ENCODE assay signal across 24 cellular contexts in genomic region chr14:95871531-95871930, GRCh38. TPM values are rescaled to one million over a fixed set of nuclear protein-coding genes. Genes with fewer than 3 reads are reported as not detected.
DNase-seq lines count a peak whose midpoint lies in the region; ATAC-seq and TF ChIP-seq lines count a peak whose summit lies in the region.
"Had no signal": no experiment of that assay in that cellular context is flagged by ENCODE, and none has a peak within 500 bp of the region (broad histone marks: within the 10 kb centered on the region; RNA-seq: fewer than 3 reads in every experiment).

No MANE protein-coding gene starts in this region.

- peaks cover 16 to 22% (median 19%) of the 10 kb centered on the region in 3 donors for H3K27me3 Mint-ChIP-seq in CD14-positive monocyte (ENCODE audit: low read depth in 3 of 3)

- H3K9me3 Mint-ChIP-seq in CD14-positive monocyte: peaks cover 0 to 2% (median 0%) of the 10 kb centered on the region in 7 donors
- H3K9me3 Mint-ChIP-seq: activated CD4-positive, alpha-beta T cell treated with anti-CD3 and anti-CD28 coated beads, Interleukin-2, amount 10 ng/mL, durations not matched to agents 7 days and 5 days; activated T-cell treated with anti-CD3 and anti-CD28 coated beads, Interleukin-2, amount 50 U/mL, for 4 hours; dendritic cell treated with granulocyte-macrophage colony-stimulating factor and Interleukin-4, amounts not matched to agents 40 ng/mL and 50 ng/mL, for 4 days; HFFc6; nephron progenitor cell had no signal

- H3K27ac Mint-ChIP-seq in CD14-positive monocyte: peak overlapping the region in 1 of 7 donors; percentile 28
- H3K27ac Mint-ChIP-seq: activated CD4-positive, alpha-beta T cell treated with anti-CD3 and anti-CD28 coated beads, Interleukin-2, amount 10 ng/mL, durations not matched to agents 7 days and 5 days; dendritic cell treated with granulocyte-macrophage colony-stimulating factor and Interleukin-4, amounts not matched to agents 40 ng/mL and 50 ng/mL, for 4 days; HFFc6; nephron progenitor cell had no signal

- no peaks in the 10 kb centered on the region for H3K36me3 Mint-ChIP-seq in CD14-positive monocyte

- no peak for ATAC-seq in HG03039 (IDR thresholded peaks at IDR 0.05; ENCODE audit: unreplicated experiment)
- ATAC-seq: activated T-cell treated with anti-CD3 and anti-CD28 coated beads, Interleukin-2, amount 50 U/mL, for 4 hours; foreskin keratinocyte; GM12878 had no signal

- H3K4me3 Mint-ChIP-seq in CD14-positive monocyte: no peak overlapping the region
- H3K4me3 Mint-ChIP-seq: activated CD4-positive, alpha-beta T cell treated with anti-CD3 and anti-CD28 coated beads, Interleukin-2, amount 10 ng/mL, durations not matched to agents 7 days and 5 days; activated T-cell treated with anti-CD3 and anti-CD28 coated beads, Interleukin-2, amount 50 U/mL, for 4 hours; dendritic cell treated with granulocyte-macrophage colony-stimulating factor and Interleukin-4, amounts not matched to agents 40 ng/mL and 50 ng/mL, for 4 days; HFFc6; nephron progenitor cell had no signal

- no peak for TF ChIP-seq CTCF in CD14-positive monocyte (IDR thresholded peaks at IDR 0.05)

- no peaks in the 10 kb centered on the region for H3K4me1 Mint-ChIP-seq in CD14-positive monocyte
- H3K4me1 Mint-ChIP-seq: activated CD4-positive, alpha-beta T cell treated with anti-CD3 and anti-CD28 coated beads, Interleukin-2, amount 10 ng/mL, durations not matched to agents 7 days and 5 days; nephron progenitor cell had no signal

- intact Hi-C loops in CD14-positive monocyte (cut with micrococcal nuclease): no loop called here

- peak; percentile 2 for DNase-seq in NCI-H82 (lab: John Stamatoyannopoulos, UW)
- no peak for DNase-seq in NCI-H82 treated with DMSO at 0.1 percent for 48 hours (lab: John Stamatoyannopoulos, UW; ENCODE audit: unreplicated experiment)
- DNase-seq in NCI-H146 (lab: John Stamatoyannopoulos, UW): peak; percentile 89
- peak; percentile 48 for DNase-seq in NCI-H345 treated with DMSO at 0.1 percent for 48 hours (lab: John Stamatoyannopoulos, UW; ENCODE audit: unreplicated experiment)
- DNase-seq in kidney tubule cell (ENCODE audit: low spot score): peak; percentile 27
- DNase-seq in activated CD4-positive, CD25-positive, alpha-beta regulatory T cell treated with anti-CD3 and anti-CD28 coated beads, Interleukin-2, amount 50 U/mL, for 72 hours: no peak
- no peak for DNase-seq in CD14-positive monocyte (ENCODE audit: low spot score)
- DNase-seq: activated CD4-positive, alpha-beta T cell treated with anti-CD3 and anti-CD28 coated beads, Interleukin-2, amount 10 ng/mL, durations not matched to agents 7 days and 5 days; activated T-cell treated with anti-CD3 and anti-CD28 coated beads, Interleukin-2, amount 50 U/mL, for 4 hours; AML-193; central memory CD4-positive, alpha-beta T cell; foreskin keratinocyte; GM23248; HFFc6; mammary epithelial cell; NCI-H446 treated with DMSO at 0.1 percent for 48 hours; nephron progenitor cell; ovary; stimulated activated CD4-positive, alpha-beta T cell treated with anti-CD3 and anti-CD28 coated beads, Interleukin-2, amount 100 ng/mL, for 24 hours; transverse colon had no signal

RNA-seq across cellular contexts. Expression of gene TUNAR, which starts 5.1 kb away (rescaled TPM):
- polyA plus RNA-seq in CD14-positive monocyte: not detected
- polyA plus RNA-seq: foreskin keratinocyte, GM23248, mammary epithelial cell, smooth muscle cell had no signal

Comparison
In these comparisons a context has a peak if more than half of its experiments do, and no peak if none do; other contexts are left out.
1. DNase-seq: peak in NCI-H82 (single experiment), NCI-H146 (single experiment), NCI-H345 treated with DMSO at 0.1 percent for 48 hours (single experiment) and kidney tubule cell (single experiment); none in NCI-H82 treated with DMSO at 0.1 percent for 48 hours (single experiment), activated CD4-positive, CD25-positive, alpha-beta regulatory T cell treated with anti-CD3 and anti-CD28 coated beads, Interleukin-2, amount 50 U/mL, for 72 hours (single experiment) and CD14-positive monocyte (single experiment).